In genomic region chr1:223714421-223714724, GRCh38 we compare ENCODE assay signal across 2 cellular contexts.
TF ChIP-seq lines count a peak whose summit lies in the region.

No MANE protein-coding gene starts in this region.

TF ChIP-seq in SK-N-SH, 30 proteins besides CTCF, POLR2A, EP300 and RAD21 (continued from another document):
- TF ChIP-seq IRF3 (IDR thresholded peaks at IDR 0.05; ENCODE audit: low read depth, low read length) = no peak
- TF ChIP-seq SIN3A (IDR thresholded peaks at IDR 0.05; ENCODE audit: borderline replicate concordance, low read depth, low read length) = no peak
- TF ChIP-seq NFIC (IDR thresholded peaks at IDR 0.05; ENCODE audit: borderline replicate concordance) = no peak
- no peak for TF ChIP-seq SMC3 (IDR thresholded peaks at IDR 0.05; ENCODE audit: low read depth, low read length)
- no peak for TF ChIP-seq GATA2 (CRISPR knock-in tag; IDR thresholded peaks at IDR 0.05)
- no peak for TF ChIP-seq CHD2 (IDR thresholded peaks at IDR 0.05; ENCODE audit: low read length, partially characterized antibody)
- no peak for TF ChIP-seq NRF1 (IDR thresholded peaks at IDR 0.05; ENCODE audit: low read depth, low read length)
- TF ChIP-seq TCF12 (IDR thresholded peaks at IDR 0.05) = no peak
- no peak for TF ChIP-seq ZBTB33 (IDR thresholded peaks at IDR 0.05; ENCODE audit: borderline replicate concordance, low read depth)
- no peak for TF ChIP-seq EZH2phosphoT487 (IDR thresholded peaks at IDR 0.05; ENCODE audit: borderline replicate concordance, low read depth)
- TF ChIP-seq MXI1 (IDR thresholded peaks at IDR 0.05; ENCODE audit: low read depth, low read length) = no peak

TF ChIP-seq in SK-N-SH treated with all-trans-retinoic acid at 6 μM for 48 hours, 23 proteins besides CTCF, POLR2A, EP300 and RAD21:
- TF ChIP-seq TSHZ2 (CRISPR knock-in tag; IDR thresholded peaks at IDR 0.05) = no peak
- TF ChIP-seq CSDC2 (CRISPR knock-in tag; IDR thresholded peaks at IDR 0.05) = no peak
- no peak for TF ChIP-seq SNAI2 (CRISPR knock-in tag; IDR thresholded peaks at IDR 0.05)
- no peak for TF ChIP-seq POU6F1 (CRISPR knock-in tag; IDR thresholded peaks at IDR 0.05; ENCODE audit: borderline replicate concordance, low read depth)
- no peak for TF ChIP-seq ZC3H10 (CRISPR knock-in tag; IDR thresholded peaks at IDR 0.05)
- no peak for TF ChIP-seq ARNTL (CRISPR knock-in tag; IDR thresholded peaks at IDR 0.05; ENCODE audit: borderline replicate concordance, low read depth)
- TF ChIP-seq TCF4 (CRISPR knock-in tag; IDR thresholded peaks at IDR 0.05; ENCODE audit: borderline replicate concordance) = no peak
- TF ChIP-seq ISL1 (CRISPR knock-in tag; IDR thresholded peaks at IDR 0.05) = no peak
- TF ChIP-seq TOX (CRISPR knock-in tag; IDR thresholded peaks at IDR 0.05; ENCODE audit: borderline replicate concordance) = no peak
- TF ChIP-seq ZNF70 (CRISPR knock-in tag; IDR thresholded peaks at IDR 0.05) = no peak
- no peak for TF ChIP-seq ZNF8 (CRISPR knock-in tag; IDR thresholded peaks at IDR 0.05)
- no peak for TF ChIP-seq OSR1 (CRISPR knock-in tag; IDR thresholded peaks at IDR 0.05)
- no peak for TF ChIP-seq PATZ1 (CRISPR knock-in tag; IDR thresholded peaks at IDR 0.05; ENCODE audit: borderline replicate concordance)
- no peak for TF ChIP-seq GLIS3 (CRISPR knock-in tag; IDR thresholded peaks at IDR 0.05)
- TF ChIP-seq RARB (CRISPR knock-in tag; IDR thresholded peaks at IDR 0.05) = no peak
